12 cellular contexts compared by ENCODE assay signal in the genomic region with DNA sequence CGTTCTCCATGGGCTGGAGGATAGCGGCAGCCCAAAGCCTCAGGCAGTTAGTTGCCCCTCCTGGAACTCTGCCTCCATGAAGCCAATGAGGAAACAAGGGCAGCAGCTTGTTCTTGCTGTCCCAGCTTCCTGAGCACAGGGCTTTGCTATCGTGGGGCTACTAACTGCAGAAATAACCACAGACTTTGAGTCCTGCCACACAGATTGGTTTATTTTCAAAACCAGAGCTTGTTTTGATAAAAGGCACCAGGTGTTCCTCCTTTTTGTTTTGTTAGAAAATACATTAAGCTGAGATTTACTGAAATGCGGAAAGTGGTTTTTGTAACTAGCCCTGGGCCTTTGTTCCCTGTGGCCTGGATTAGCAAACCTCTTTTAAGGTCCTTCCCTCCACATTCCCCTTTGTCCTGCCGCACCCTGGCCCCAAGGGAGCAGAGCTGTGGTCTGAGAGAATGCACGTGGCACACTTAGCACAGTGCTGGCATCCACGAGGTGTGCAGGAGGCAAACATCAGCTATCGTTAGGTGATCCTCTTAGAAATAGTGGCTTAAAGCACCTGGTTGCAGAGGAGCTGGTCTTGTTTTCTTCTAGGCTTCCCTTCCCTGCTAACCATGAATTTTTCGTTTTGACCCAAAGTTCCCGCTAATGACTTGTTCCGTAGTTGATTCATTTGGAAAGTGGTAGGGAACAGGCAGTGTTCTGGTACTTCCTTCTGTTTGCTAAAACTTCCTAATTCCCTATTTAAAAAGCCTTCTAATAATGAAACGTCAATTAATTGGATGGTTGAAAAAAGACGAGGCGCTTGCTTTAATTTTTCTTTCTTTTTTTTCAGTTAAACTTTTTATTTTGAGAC. TPM values are rescaled to one million over a fixed set of nuclear protein-coding genes. Genes with fewer than 3 reads are reported as not detected.
A peak's percentile ranks its signal among the peaks of the same experiment; 100 is the strongest.
DNase-seq lines count a peak whose midpoint lies in the region; ATAC-seq and TF ChIP-seq lines count a peak whose summit lies in the region.
"Had no signal": no experiment of that assay in that cellular context is flagged by ENCODE, and none has a peak within 500 bp of the region (broad histone marks: within the 10 kb centered on the region; RNA-seq: fewer than 3 reads in every experiment).

No MANE protein-coding gene starts in this region.

- no peak overlapping the region for H3K27ac Mint-ChIP-seq in CD4-positive, alpha-beta memory T cell
- H3K27ac Mint-ChIP-seq: natural killer cell treated with Interleukin-12 subunit alpha and Interleukin-12 subunit beta and Interleukin-15 and Interleukin-18, amount 100 ng/mL, for 72 hours had no signal

- POLR2A ChIA-PET in CD4-positive, alpha-beta memory T cell (lab: Charles Lee; ENCODE audit: partially characterized antibody): no interaction called here

- DNase-seq in DMS153 (lab: John Stamatoyannopoulos, UW) (peak; percentile 77), NCI-H82 (lab: John Stamatoyannopoulos, UW) (peak; percentile 47), GM19240 (ENCODE audit: insufficient read length, low spot score) (no peak), NCI-H1105 (lab: John Stamatoyannopoulos, UW) (no peak)
- no peak for DNase-seq in CD4-positive, alpha-beta memory T cell
- DNase-seq: activated gamma-delta T cell, NCI-H1092, T1000 had no signal

- TF ChIP-seq EP300 in gastroesophageal sphincter (IDR thresholded peaks at IDR 0.05): no peak

- no peak for ATAC-seq in gastroesophageal sphincter
- ATAC-seq in HG02938 (IDR thresholded peaks at IDR 0.05; ENCODE audit: unreplicated experiment): no peak
- ATAC-seq: natural killer cell treated with Interleukin-12 subunit alpha and Interleukin-12 subunit beta and Interleukin-15 and Interleukin-18, amount 100 ng/mL, for 72 hours had no signal

- H3K36me3 ChIP-seq in gastroesophageal sphincter (peaks cover 0 to 30% of the 10 kb centered on the region in 2 donors), rectal smooth muscle tissue (ENCODE audit: control insufficient read depth, insufficient read depth, low read length) (peaks cover 6% of the 10 kb centered on the region)
- no peaks in the 10 kb centered on the region for H3K36me3 ChIP-seq in CD4-positive, alpha-beta memory T cell (ENCODE audit: insufficient read depth, low read length)

- no peak for TF ChIP-seq CTCF in gastroesophageal sphincter (IDR thresholded peaks at IDR 0.05)

- H3K4me1 Mint-ChIP-seq in CD4-positive, alpha-beta memory T cell: peaks cover 0 to 13% (median 8%) of the 10 kb centered on the region in 4 donors

- H3K27me3 ChIP-seq in gastroesophageal sphincter: no peaks in the 10 kb centered on the region
- H3K27me3 ChIP-seq in rectal smooth muscle tissue (ENCODE audit: control insufficient read depth, insufficient read depth, low read length): no peaks in the 10 kb centered on the region
- H3K27me3 ChIP-seq in CD4-positive, alpha-beta memory T cell (ENCODE audit: insufficient read depth, low read length): no peaks in the 10 kb centered on the region

- H3K4me1 ChIP-seq in gastroesophageal sphincter (peaks cover 0 to 24% (median 0%) of the 10 kb centered on the region in 3 donors), rectal smooth muscle tissue (ENCODE audit: control insufficient read depth, insufficient read depth, low read length) (no peaks in the 10 kb centered on the region)
- no peaks in the 10 kb centered on the region for H3K4me1 ChIP-seq in CD4-positive, alpha-beta memory T cell (ENCODE audit: insufficient read depth, low read length)

- peaks cover 14 to 27% of the 10 kb centered on the region in 2 donors for H3K36me3 Mint-ChIP-seq in CD4-positive, alpha-beta memory T cell

- no peak overlapping the region for H3K9ac ChIP-seq in rectal smooth muscle tissue (ENCODE audit: low read length)

- CTCF ChIA-PET in CD4-positive, alpha-beta memory T cell (lab: Charles Lee; ENCODE audit: partially characterized antibody): interaction anchor here (1.0 to 1.1 kb wide), 3 partner anchors 30 to 144 kb away, joined by 3 to 4 read pairs (median 3); no protein-coding TSS in a partner anchor

- H3K9me3 ChIP-seq in gastroesophageal sphincter: peaks cover 0 to 14% (median 0%) of the 10 kb centered on the region in 3 donors
- no peaks in the 10 kb centered on the region for H3K9me3 ChIP-seq in CD4-positive, alpha-beta memory T cell (ENCODE audit: control insufficient read depth in 1 of 2, low read length in 2 of 2)

- intact Hi-C loops in CD4-positive, alpha-beta memory T cell (cut with micrococcal nuclease): no loop called here

- H3K27ac ChIP-seq in gastroesophageal sphincter (peak overlapping the region in 3 of 4 donors; percentile 49 to 62 (median 50)), rectal smooth muscle tissue (ENCODE audit: low read depth, low read length) (peak overlapping the region; percentile 6)
- no peak overlapping the region for H3K27ac ChIP-seq in CD4-positive, alpha-beta memory T cell (ENCODE audit: low read depth, low read length)

- peaks cover 0 to 14% (median 10%) of the 10 kb centered on the region in 8 donors for H3K9me3 Mint-ChIP-seq in CD4-positive, alpha-beta memory T cell
- H3K9me3 Mint-ChIP-seq: natural killer cell treated with Interleukin-12 subunit alpha and Interleukin-12 subunit beta and Interleukin-15 and Interleukin-18, amount 100 ng/mL, for 72 hours had no signal

- WGBS in gastroesophageal sphincter (ENCODE audit: low coverage in 1 of 2), 2 donors: 62 to 64% methylated on average over 5 to 13 of the region's 14 CpGs

- no peak overlapping the region for H3K4me3 Mint-ChIP-seq in CD4-positive, alpha-beta memory T cell
- H3K4me3 Mint-ChIP-seq: natural killer cell treated with Interleukin-12 subunit alpha and Interleukin-12 subunit beta and Interleukin-15 and Interleukin-18, amount 100 ng/mL, for 72 hours had no signal

- TF ChIP-seq POLR2A in gastroesophageal sphincter (IDR thresholded peaks at IDR 0.05): no peak

- H3K27me3 Mint-ChIP-seq in CD4-positive, alpha-beta memory T cell: peaks cover 0 to 1% of the 10 kb centered on the region in 2 donors
- H3K27me3 Mint-ChIP-seq: natural killer cell treated with Interleukin-12 subunit alpha and Interleukin-12 subunit beta and Interleukin-15 and Interleukin-18, amount 100 ng/mL, for 72 hours had no signal

- no peak overlapping the region for H3K4me3 ChIP-seq in gastroesophageal sphincter
- H3K4me3 ChIP-seq in rectal smooth muscle tissue (ENCODE audit: low read length): no peak overlapping the region
- no peak overlapping the region for H3K4me3 ChIP-seq in CD4-positive, alpha-beta memory T cell (ENCODE audit: low read length in 2 of 2)

RNA-seq across cellular contexts. Expression of a gene that starts 21.5 kb away (rescaled TPM):
- 10 to 100 TPM; 12.0 to 25.2 (median 15.9) TPM for total RNA-seq in gastroesophageal sphincter
- total RNA-seq in CD4-positive, alpha-beta memory T cell: 1 to 10 TPM; 6.0 to 6.5 TPM
- 1 to 10 TPM in 1 of 2 donors, under 1 TPM in 1; 0.30 to 3.7 TPM for polyA plus RNA-seq in CD4-positive, alpha-beta memory T cell

Comparison
In these comparisons a context has a peak if more than half of its experiments do, and no peak if none do; other contexts are left out.
1. DNase-seq: peak in DMS153 (single experiment) and NCI-H82 (single experiment); none in CD4-positive, alpha-beta memory T cell (0 of 5), GM19240 (single experiment) and NCI-H1105 (single experiment).